ENCODE assay signal across 15 cellular contexts in the genomic region with DNA sequence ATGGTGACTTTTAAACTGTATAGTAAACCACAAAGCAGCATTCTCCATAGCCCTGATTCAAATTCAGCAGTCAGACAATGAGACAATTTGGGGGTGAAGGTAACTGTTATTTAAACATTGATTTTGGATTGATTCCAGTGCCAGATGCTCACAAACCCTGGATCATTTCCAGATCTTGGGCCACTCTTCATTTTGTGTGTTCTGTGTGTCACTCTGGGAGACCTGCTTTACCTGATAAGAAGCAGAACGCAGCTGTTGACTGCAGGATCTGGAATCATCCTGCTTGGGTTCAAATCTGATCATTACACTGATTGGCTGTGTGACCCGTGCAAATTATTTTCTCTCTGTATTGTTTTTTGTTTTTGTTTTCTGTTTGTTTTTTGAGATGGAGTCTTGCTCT. TPM values are rescaled to one million over a fixed set of nuclear protein-coding genes. Genes with fewer than 3 reads are reported as not detected.
DNase-seq lines count a peak whose midpoint lies in the region; ATAC-seq lines count a peak whose summit lies in the region.
"Had no signal": no experiment of that assay in that cellular context is flagged by ENCODE, and none has a peak within 500 bp of the region (broad histone marks: within the 10 kb centered on the region; RNA-seq: fewer than 3 reads in every experiment).

No MANE protein-coding gene starts in this region.

- peak; percentile 93 for DNase-seq in COR-L47 (lab: John Stamatoyannopoulos, UW)
- DNase-seq in GM23248 = no peak
- peak; percentile 93 for DNase-seq in NCI-H69 (lab: John Stamatoyannopoulos, UW)
- DNase-seq in activated CD4-positive, alpha-beta T cell treated with anti-CD3 and anti-CD28 coated beads for 1 hour = no peak
- DNase-seq: activated CD4-positive, alpha-beta T cell treated with anti-CD3 and anti-CD28 coated beads, Interleukin-2, amount 50 U/mL, for 1 hour; body of pancreas; T-cell had no signal

- peak overlapping the region; percentile 98 for H3K4me2 ChIP-seq in GM23248 (ENCODE audit: unreplicated experiment)

- H3F3A ChIP-seq in GM23248 (ENCODE audit: insufficient read depth) = no peaks in the 10 kb centered on the region

- H2AFZ ChIP-seq in GM23248 = no peak overlapping the region

- H3K36me3 ChIP-seq in GM23248 (ENCODE audit: low read depth) = no peaks in the 10 kb centered on the region
- H3K36me3 ChIP-seq: gastroesophageal sphincter had no signal

- H3K9me2 ChIP-seq in GM23248 (ENCODE audit: insufficient read depth) = no peaks in the 10 kb centered on the region

- H3K9me3 ChIP-seq in GM23248 (ENCODE audit: low read depth) = no peaks in the 10 kb centered on the region
- H3K9me3 ChIP-seq in iPS-18c (ENCODE audit: control insufficient read depth, insufficient read depth, low read length) = peaks cover 2% of the 10 kb centered on the region
- H3K9me3 ChIP-seq: body of pancreas had no signal

- WGBS in GM23248 (ENCODE audit: low coverage in 1 of 2, low lambda C conversion rate in 2 of 2, missing lambda C conversion rate in 2 of 2), 2 experiments = 27 to 42% methylated on average over 2 of the region's 2 CpGs

- peaks cover 6% of the 10 kb centered on the region; the same call in 1 of the 2 replicates for H3K4me1 ChIP-seq in GM23248 (ENCODE audit: insufficient read depth)

- H3K79me2 ChIP-seq in GM23248 (ENCODE audit: insufficient read depth) = no peaks in the 10 kb centered on the region

- no peak for ATAC-seq in HG03196 (IDR thresholded peaks at IDR 0.05; ENCODE audit: unreplicated experiment)
- no peak for ATAC-seq in GM21576 (IDR thresholded peaks at IDR 0.05; ENCODE audit: unreplicated experiment)
- ATAC-seq: activated T-helper 17 cell treated with anti-CD3 and anti-CD28 coated beads, Interleukin-2, amount 50 U/mL, for 72 hours; body of pancreas; gastroesophageal sphincter; T-cell had no signal

- H3K4me3 ChIP-seq in GM23248 = no peak overlapping the region
- peak overlapping the region; percentile 22; the same call in 1 of the 2 replicates for H3K4me3 ChIP-seq in iPS-18c (ENCODE audit: insufficient read depth, low read depth, low read length)
- H3K4me3 ChIP-seq: body of pancreas had no signal

- H3K27me3 ChIP-seq in GM23248 (replicated peaks; ENCODE audit: insufficient read depth) = peaks cover 28% of the 10 kb centered on the region

- in situ Hi-C loops in GM23248 (cut with MboI) = no loop called here

- H3K9ac ChIP-seq in GM23248 = no peak overlapping the region

- no peak overlapping the region for H3K27ac ChIP-seq in GM23248
- H3K27ac ChIP-seq: body of pancreas, gastroesophageal sphincter had no signal

- no peaks in the 10 kb centered on the region for H4K20me1 ChIP-seq in GM23248 (ENCODE audit: insufficient read depth)

RNA-seq across cellular contexts. Expression of a gene that starts 4.0 kb away (rescaled TPM):
- total RNA-seq in GM23248 (2014; rRNA removed; shearing (Covaris generic)) = not detected in 2 replicates
- not detected in 2 replicates for polyA plus RNA-seq in GM23248 (2016; fragmentation: Nextera tagmentation; extraction: Ambion mirVana)
- total RNA-seq: activated T-helper 17 cell treated with anti-CD3 and anti-CD28 coated beads, Interleukin-2, amount 50 U/mL, for 72 hours; body of pancreas; myocyte; OCI-LY7; subcutaneous adipose tissue; T-cell had no signal

Comparison
In these comparisons a context has a peak if more than half of its experiments do, and no peak if none do; other contexts are left out.
1. DNase-seq: peak in COR-L47 (single experiment) and NCI-H69 (single experiment); none in GM23248 (single experiment) and activated CD4-positive, alpha-beta T cell treated with anti-CD3 and anti-CD28 coated beads for 1 hour (single experiment).